Comparison of ENCODE assay signal across 1 cellular context in genomic region chr1:205477759-205478247, GRCh38.
TF ChIP-seq lines count a peak whose summit lies in the region.

No MANE protein-coding gene starts in this region.

TF ChIP-seq in SK-N-SH, 30 proteins besides CTCF, POLR2A, EP300 and RAD21 (continued from another document):
- TF ChIP-seq SMC3 (IDR thresholded peaks at IDR 0.05; ENCODE audit: low read depth, low read length) = no peak
- TF ChIP-seq PBX3 (IDR thresholded peaks at IDR 0.05) = peak; percentile 75
- TF ChIP-seq SIN3A (IDR thresholded peaks at IDR 0.05; ENCODE audit: borderline replicate concordance, low read depth, low read length) = no peak
- peak; percentile 59; the same call in 1 of the 2 replicates for TF ChIP-seq TEAD4 (IDR thresholded peaks at IDR 0.05; ENCODE audit: borderline replicate concordance, insufficient read depth)
- no peak for TF ChIP-seq USF1 (IDR thresholded peaks at IDR 0.05; ENCODE audit: borderline replicate concordance, low read depth)
- TF ChIP-seq USF2 (IDR thresholded peaks at IDR 0.05; ENCODE audit: borderline replicate concordance, low read depth, low read length) = no peak
- no peak for TF ChIP-seq YY1 (IDR thresholded peaks at IDR 0.05; ENCODE audit: low read depth)
- TF ChIP-seq RCOR1 (IDR thresholded peaks at IDR 0.05; ENCODE audit: low read length) = no peak
- no peak for TF ChIP-seq GABPA (IDR thresholded peaks at IDR 0.05; ENCODE audit: low read depth)
- TF ChIP-seq POLR2AphosphoS5 (IDR thresholded peaks at IDR 0.05; ENCODE audit: low read depth, low read length) = no peak
- 0 out of 2 replicates have a peak, but pooled peaks have one; percentile 10 for TF ChIP-seq MAX (IDR thresholded peaks at IDR 0.05; ENCODE audit: low read depth)
- TF ChIP-seq FOXJ3 (CRISPR knock-in tag; IDR thresholded peaks at IDR 0.05) = no peak
- TF ChIP-seq REST (IDR thresholded peaks at IDR 0.05; ENCODE audit: low read depth, low read length) = no peak
- TF ChIP-seq FOXM1 (IDR thresholded peaks at IDR 0.05; ENCODE audit: low read depth) = no peak
- no peak for TF ChIP-seq RXRA (IDR thresholded peaks at IDR 0.05; ENCODE audit: borderline replicate concordance, low read depth)
